Comparison of ENCODE assay signal across 24 cellular contexts in the genomic region with DNA sequence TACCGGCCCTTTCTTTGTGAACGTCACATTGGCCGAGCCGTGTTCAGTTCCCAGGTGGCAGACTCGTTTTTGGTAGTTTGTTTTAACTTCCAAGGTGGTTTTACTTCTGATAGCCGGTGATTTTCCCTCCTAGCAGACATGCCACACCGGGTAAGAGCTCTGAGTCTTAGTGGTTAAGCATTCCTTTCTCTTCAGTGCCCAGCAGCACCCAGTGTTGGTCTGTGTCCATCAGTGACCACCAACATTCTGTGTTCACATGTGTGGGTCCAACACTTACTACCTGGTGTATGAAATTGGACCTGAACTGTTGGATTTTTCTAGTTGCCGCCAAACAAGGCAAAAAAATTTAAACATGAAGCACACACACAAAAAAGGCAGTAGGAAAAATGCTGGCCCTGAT. TPM values are rescaled to one million over a fixed set of nuclear protein-coding genes. Genes with fewer than 3 reads are reported as not detected.
DNase-seq lines count a peak whose midpoint lies in the region; ATAC-seq and TF ChIP-seq lines count a peak whose summit lies in the region.
"Had no signal": no experiment of that assay in that cellular context is flagged by ENCODE, and none has a peak within 500 bp of the region (broad histone marks: within the 10 kb centered on the region; RNA-seq: fewer than 3 reads in every experiment).

No MANE protein-coding gene starts in this region.

- no peak overlapping the region for H3K14ac ChIP-seq in mesenchymal stem cell (ENCODE audit: low read length in 2 of 2)

- TF ChIP-seq EP300 in transverse colon (IDR thresholded peaks at IDR 0.05; ENCODE audit: low read depth): no peak

- H3K27me3 ChIP-seq in mesenchymal stem cell (ENCODE audit: control insufficient read depth in 1 of 2, insufficient read depth in 1 of 2, low read length in 2 of 2): peaks cover 0 to 5% of the 10 kb centered on the region in 2 experiments
- H3K27me3 ChIP-seq in vagina: no peaks in the 10 kb centered on the region
- H3K27me3 ChIP-seq in transverse colon: no peaks in the 10 kb centered on the region
- H3K27me3 ChIP-seq: ovary, upper lobe of right lung had no signal

- H3K9ac ChIP-seq in mesenchymal stem cell (ENCODE audit: low read length): peak overlapping the region; percentile 78

- H3K36me3 ChIP-seq in mesenchymal stem cell (ENCODE audit: control insufficient read depth in 1 of 2, insufficient read depth in 2 of 2, low read depth in 1 of 2, low read length in 2 of 2): no peaks in the 10 kb centered on the region
- H3K36me3 ChIP-seq in vagina: no peaks in the 10 kb centered on the region
- H3K36me3 ChIP-seq in transverse colon: no peaks in the 10 kb centered on the region
- H3K36me3 ChIP-seq: ovary, upper lobe of right lung had no signal

- H2BK15ac ChIP-seq in mesenchymal stem cell (ENCODE audit: low read depth, poor library complexity, severe bottlenecking): peak overlapping the region; percentile 68

- POLR2A ChIA-PET in activated CD8-positive, alpha-beta T cell treated with anti-CD3 and anti-CD28 coated beads for 36 hours (lab: Charles Lee): interaction anchor here (5.5 kb wide), 1 partner anchor 12 kb away, joined by 34 read pairs; a partner anchor contains a TSS

- H3K4me3 Mint-ChIP-seq in activated CD8-positive, alpha-beta T cell treated with anti-CD3 and anti-CD28 coated beads for 36 hours: no peak overlapping the region
- H3K4me3 Mint-ChIP-seq: activated naive CD8-positive, alpha-beta T cell; brain; stimulated activated naive CD8-positive, alpha-beta T cell treated with anti-CD3 and anti-CD28 coated beads, Interleukin-15, Interleukin-2, amounts not matched to agents 100 ng/mL and 50 ng/mL, for 24 hours; T-cell had no signal

- intact Hi-C loops in cardiac septum (cut with DNase I): no loop called here
- intact Hi-C loops in Right ventricle myocardium superior (cut with DNase I): no loop called here
- intact Hi-C loops in activated CD8-positive, alpha-beta T cell treated with anti-CD3 and anti-CD28 coated beads for 36 hours (cut with micrococcal nuclease): no loop called here
- intact Hi-C loops in vagina (cut with DNase I): no loop called here
- intact Hi-C loops in transverse colon (cut with DNase I; ENCODE audit: low total_unique reads): no loop called here

- no peak overlapping the region for H4K8ac ChIP-seq in mesenchymal stem cell (ENCODE audit: low read length)

- no peak overlapping the region for H3K4me3 ChIP-seq in mesenchymal stem cell (ENCODE audit: insufficient read depth in 1 of 2, low read depth in 1 of 2, low read length in 2 of 2)
- H3K4me3 ChIP-seq in vagina: no peak overlapping the region
- no peak overlapping the region for H3K4me3 ChIP-seq in transverse colon
- H3K4me3 ChIP-seq: ovary, upper lobe of right lung had no signal

- H3K27me3 Mint-ChIP-seq in activated CD8-positive, alpha-beta T cell treated with anti-CD3 and anti-CD28 coated beads for 36 hours: no peaks in the 10 kb centered on the region
- H3K27me3 Mint-ChIP-seq: activated naive CD8-positive, alpha-beta T cell; B cell; stimulated activated naive CD8-positive, alpha-beta T cell treated with anti-CD3 and anti-CD28 coated beads, Interleukin-15, Interleukin-2, amounts not matched to agents 100 ng/mL and 50 ng/mL, for 24 hours; T-cell had no signal

- no peak overlapping the region for H3K23ac ChIP-seq in mesenchymal stem cell (ENCODE audit: low read length in 2 of 2)

- H3K4me2 ChIP-seq in mesenchymal stem cell (ENCODE audit: low read length, poor library complexity, severe bottlenecking): no peak overlapping the region

- H2AK5ac ChIP-seq in mesenchymal stem cell (ENCODE audit: low read length, severe bottlenecking): no peak overlapping the region

- H2BK5ac ChIP-seq in mesenchymal stem cell (ENCODE audit: low read depth, low read length, poor library complexity, severe bottlenecking): no peak overlapping the region

- peak overlapping the region in 1 of 2 experiments; percentile 50 for H2BK12ac ChIP-seq in mesenchymal stem cell (ENCODE audit: low read length in 2 of 2)

- DNase-seq in cardiac septum (ENCODE audit: low spot score) (peak; percentile 26), Right ventricle myocardium superior (no peak), mesenchymal stem cell (no peak), vagina (ENCODE audit: extremely low spot score in 2 of 2) (peak; percentile 43 to 56), transverse colon (no peak), GM13977 (ENCODE audit: low spot score) (no peak), NCI-H510A (lab: John Stamatoyannopoulos, UW) (no peak)
- DNase-seq in activated CD8-positive, alpha-beta T cell treated with anti-CD3 and anti-CD28 coated beads for 36 hours: no peak
- DNase-seq: Calu3, EL, Karpas-422, naive B cell, NCI-H1417, NCI-H524 treated with DMSO at 0.1 percent for 48 hours, upper lobe of right lung had no signal

- no peak overlapping the region for H3K27ac ChIP-seq in mesenchymal stem cell (ENCODE audit: low read length, poor library complexity, severe bottlenecking)
- H3K27ac ChIP-seq in vagina: peak overlapping the region; percentile 72
- H3K27ac ChIP-seq in transverse colon: no peak overlapping the region
- H3K27ac ChIP-seq: ovary, VCaP had no signal

- in situ Hi-C loops in transverse colon (cut with MboI; ENCODE audit: low pct_ligation_motif_present in 1 of 4, low pct_unique_long_range_greater_than_20kb in 1 of 4, low sequenced_read_pairs in 3 of 4): no loop called here
- in situ Hi-C loops in GM13977 (cut with MboI; ENCODE audit: low pct_unique_long_range_greater_than_20kb, low sequenced_read_pairs, unreplicated experiment): no loop called here

- no peaks in the 10 kb centered on the region for H3K36me3 Mint-ChIP-seq in activated CD8-positive, alpha-beta T cell treated with anti-CD3 and anti-CD28 coated beads for 36 hours (ENCODE audit: low read depth)
- H3K36me3 Mint-ChIP-seq: activated naive CD8-positive, alpha-beta T cell; brain; naive B cell; T-cell had no signal

- H3K4me1 Mint-ChIP-seq in activated CD8-positive, alpha-beta T cell treated with anti-CD3 and anti-CD28 coated beads for 36 hours (ENCODE audit: low read depth): peaks cover 27% of the 10 kb centered on the region

- H3K27ac Mint-ChIP-seq in activated CD8-positive, alpha-beta T cell treated with anti-CD3 and anti-CD28 coated beads for 36 hours: peak overlapping the region; percentile 13
- H3K27ac Mint-ChIP-seq: activated naive CD8-positive, alpha-beta T cell had no signal

- H3K4ac ChIP-seq in mesenchymal stem cell (ENCODE audit: low read depth in 1 of 2, low read length in 2 of 2): no peak overlapping the region

- H3K79me1 ChIP-seq in mesenchymal stem cell (replicated peaks; ENCODE audit: low read length, poor library complexity, severe bottlenecking): no peaks in the 10 kb centered on the region

- ATAC-seq in Right ventricle myocardium superior (ENCODE audit: poor library complexity): no peak
- ATAC-seq in activated CD8-positive, alpha-beta T cell treated with anti-CD3 and anti-CD28 coated beads for 36 hours: no peak
- ATAC-seq: Right ventricle myocardium inferior, sciatic nerve, upper lobe of right lung had no signal

- peak overlapping the region; percentile 69 for H2BK120ac ChIP-seq in mesenchymal stem cell (ENCODE audit: low read depth, low read length)

- peak overlapping the region in 1 of 2 experiments; percentile 4 for H3K18ac ChIP-seq in mesenchymal stem cell (ENCODE audit: low read depth in 1 of 2, low read length in 2 of 2)

- H3K9me3 Mint-ChIP-seq in activated CD8-positive, alpha-beta T cell treated with anti-CD3 and anti-CD28 coated beads for 36 hours: no peaks in the 10 kb centered on the region
- H3K9me3 Mint-ChIP-seq: brain; naive B cell; stimulated activated naive CD8-positive, alpha-beta T cell treated with anti-CD3 and anti-CD28 coated beads, Interleukin-15, Interleukin-2, amounts not matched to agents 100 ng/mL and 50 ng/mL, for 24 hours; T-cell had no signal

- TF ChIP-seq POLR2A in vagina (IDR thresholded peaks at IDR 0.05) (no peak), transverse colon (IDR thresholded peaks at IDR 0.05) (no peak)

- TF ChIP-seq CTCF in activated CD8-positive, alpha-beta T cell treated with anti-CD3 and anti-CD28 coated beads for 36 hours (IDR thresholded peaks at IDR 0.05): no peak
- TF ChIP-seq CTCF in vagina (IDR thresholded peaks at IDR 0.05) (no peak), transverse colon (IDR thresholded peaks at IDR 0.05) (no peak), GM13977 (IDR thresholded peaks at IDR 0.05; ENCODE audit: extremely low read depth, insufficient read depth, missing control alignments) (no peak)

- H3K9me3 ChIP-seq in mesenchymal stem cell (ENCODE audit: control insufficient read depth, low read length) (no peaks in the 10 kb centered on the region), vagina (no peaks in the 10 kb centered on the region), transverse colon (no peaks in the 10 kb centered on the region)
- H3K9me3 ChIP-seq: ovary, upper lobe of right lung had no signal

- H4K91ac ChIP-seq in mesenchymal stem cell (ENCODE audit: low read length): no peak overlapping the region

- WGBS in mesenchymal stem cell: 91% methylated on average over 8 of the region's 8 CpGs
- 80 to 85% methylated on average over 8 of the region's 8 CpGs for whole genome bisulfite sequencing in transverse colon (ENCODE audit: low coverage in 1 of 2), 2 donors

- no peak overlapping the region for H2AFZ ChIP-seq in mesenchymal stem cell (ENCODE audit: low read depth, low read length)

- CTCF ChIA-PET in activated CD8-positive, alpha-beta T cell treated with anti-CD3 and anti-CD28 coated beads for 36 hours (lab: Charles Lee): no interaction called here

- peaks cover 16% of the 10 kb centered on the region for H3K4me1 ChIP-seq in mesenchymal stem cell (ENCODE audit: control insufficient read depth, insufficient read depth, low read depth, low read length)
- H3K4me1 ChIP-seq in vagina: no peaks in the 10 kb centered on the region
- H3K4me1 ChIP-seq in transverse colon: peaks cover 0 to 4% (median 0%) of the 10 kb centered on the region in 4 donors
- H3K4me1 ChIP-seq: upper lobe of right lung had no signal

RNA-seq across cellular contexts. Expression of a gene that starts 9.9 kb away (rescaled TPM):
- 14.2 TPM for total RNA-seq in cardiac septum
- total RNA-seq in Right ventricle myocardium superior: 6.6 TPM
- 10 to 100 TPM; 15.3 to 15.5 TPM for total RNA-seq in activated CD8-positive, alpha-beta T cell treated with anti-CD3 and anti-CD28 coated beads for 36 hours
- polyA plus RNA-seq in mesenchymal stem cell (2013, experiment 1 of 2): 35.5 TPM
- polyA plus RNA-seq in mesenchymal stem cell (2013, experiment 2 of 2): 37.6 TPM
- 21.9 TPM for total RNA-seq in vagina
- total RNA-seq in transverse colon: 10 to 100 TPM in 2 of 4 donors, 1 to 10 TPM in 2; 4.1 to 15.5 (median 10.9) TPM

RNA-seq across cellular contexts. Expression of a gene that starts 51.5 kb away (rescaled TPM):
- total RNA-seq in cardiac septum: 0.94 TPM
- total RNA-seq in Right ventricle myocardium superior: 6.6 TPM
- under 1 TPM; 0.13 to 0.47 TPM for total RNA-seq in activated CD8-positive, alpha-beta T cell treated with anti-CD3 and anti-CD28 coated beads for 36 hours
- 0.29 TPM for polyA plus RNA-seq in mesenchymal stem cell (2013, experiment 1 of 2)
- 0.42 TPM for polyA plus RNA-seq in mesenchymal stem cell (2013, experiment 2 of 2)
- 7.9 TPM for total RNA-seq in vagina
- 1 to 10 TPM in 3 of 4 donors, under 1 TPM in 1; 0.37 to 5.6 (median 1.4) TPM for total RNA-seq in transverse colon
- total RNA-seq: Calu3 had no signal

Comparison
In these comparisons a context has a peak if more than half of its experiments do, and no peak if none do; other contexts are left out.
1. DNase-seq: peak in cardiac septum (single experiment) and vagina (2 of 2); none in Right ventricle myocardium superior (single experiment), activated CD8-positive, alpha-beta T cell treated with anti-CD3 and anti-CD28 coated beads for 36 hours (single experiment), mesenchymal stem cell (single experiment), transverse colon (single experiment), GM13977 (single experiment) and NCI-H510A (single experiment).